ENCODE assay signal across 9 cellular contexts in the genomic region with DNA sequence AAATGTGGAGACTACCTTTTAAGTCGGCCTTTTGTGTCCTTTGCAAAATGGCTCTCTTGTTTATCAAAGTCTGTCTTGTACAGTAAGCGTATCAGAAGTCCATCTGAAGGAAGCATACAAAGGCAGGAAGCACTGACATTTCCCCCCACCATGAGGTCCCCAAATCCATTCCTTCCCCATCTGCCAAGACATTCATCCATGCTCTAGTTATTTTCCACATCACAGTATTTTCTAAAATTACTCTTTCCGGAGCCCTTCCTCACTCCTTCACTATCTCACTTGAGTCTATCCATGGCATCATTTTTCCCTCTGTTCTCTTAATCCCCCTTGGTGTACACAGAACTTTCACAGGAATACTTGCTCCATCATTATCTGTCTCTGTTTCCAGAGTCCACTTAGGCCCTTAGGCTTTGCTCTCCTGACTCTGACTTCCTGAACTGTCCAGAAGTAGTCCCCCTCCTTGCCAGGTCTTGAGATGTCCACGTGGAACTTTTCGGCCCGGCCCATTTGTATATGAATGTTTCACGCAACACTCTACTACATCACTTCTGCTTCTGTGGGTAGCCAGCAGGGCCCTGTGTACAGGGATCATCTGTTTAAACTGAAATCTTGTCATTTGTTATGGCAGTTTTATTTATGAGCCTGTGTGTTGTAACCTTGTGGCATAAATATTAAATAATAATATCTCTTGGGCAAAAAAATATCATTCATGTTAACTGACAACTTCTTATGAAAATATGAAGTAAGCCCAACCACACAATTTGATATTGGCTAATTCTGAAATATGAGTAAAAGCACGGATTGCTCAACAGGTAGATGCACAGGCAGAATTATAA. TPM values are rescaled to one million over a fixed set of nuclear protein-coding genes. Genes with fewer than 3 reads are reported as not detected.
DNase-seq lines count a peak whose midpoint lies in the region; ATAC-seq and TF ChIP-seq lines count a peak whose summit lies in the region.
"Had no signal": no experiment of that assay in that cellular context is flagged by ENCODE, and none has a peak within 500 bp of the region (broad histone marks: within the 10 kb centered on the region; RNA-seq: fewer than 3 reads in every experiment).

No MANE protein-coding gene starts in this region.

- H3K27me3 ChIP-seq in thoracic aorta (replicated peaks; ENCODE audit: insufficient read depth): no peaks in the 10 kb centered on the region
- H3K27me3 ChIP-seq in neuronal stem cell (ENCODE audit: control insufficient read depth in 3 of 3, insufficient read depth in 3 of 3, low read depth in 1 of 3, low read length in 3 of 3): peaks cover 0 to 52% (median 11%) of the 10 kb centered on the region in 3 experiments

- H3K9ac ChIP-seq in neuronal stem cell (ENCODE audit: low read depth, low read length, poor library complexity): no peak overlapping the region
- H3K9ac ChIP-seq: KMS-11 had no signal

- H3K4me2 ChIP-seq in neuronal stem cell (ENCODE audit: insufficient read depth, low read length, poor library complexity, severe bottlenecking): no peak overlapping the region

- H3K4me3 ChIP-seq in thoracic aorta (peak overlapping the region; percentile 77), neuronal stem cell (ENCODE audit: low read length in 2 of 2) (no peak overlapping the region)

- ATAC-seq in activated T-cell treated with anti-CD3 and anti-CD28 coated beads, Interleukin-2, amount 50 U/mL, for 72 hours (replicated peaks in 1 of 2): no peak
- ATAC-seq in thoracic aorta (ENCODE audit: insufficient number of reproducible peaks, low FRiP score, low read depth) (no peak), HG03025 (IDR thresholded peaks at IDR 0.05; ENCODE audit: low FRiP score, unreplicated experiment) (no peak)

- H3K27ac Mint-ChIP-seq in activated T-cell treated with anti-CD3 and anti-CD28 coated beads, Interleukin-2, amount 50 U/mL, for 72 hours: peak overlapping the region; percentile 98

- H3K4me1 ChIP-seq in thoracic aorta (ENCODE audit: control insufficient read depth in 1 of 2, low read depth in 2 of 2) (peaks cover 7 to 14% of the 10 kb centered on the region in 2 donors), neuronal stem cell (ENCODE audit: control insufficient read depth in 2 of 2, insufficient read depth in 1 of 2, low read depth in 1 of 2, low read length in 2 of 2) (peaks cover 9 to 16% of the 10 kb centered on the region in 2 donors)

- H3K36me3 Mint-ChIP-seq in activated T-cell treated with anti-CD3 and anti-CD28 coated beads, Interleukin-2, amount 50 U/mL, for 72 hours (ENCODE audit: insufficient read depth in 2 of 2): peaks cover 4 to 8% of the 10 kb centered on the region in 2 donors

- no peak overlapping the region for H4K8ac ChIP-seq in neuronal stem cell (ENCODE audit: low read depth, low read length)

- no peaks in the 10 kb centered on the region for H3K27me3 Mint-ChIP-seq in activated T-cell treated with anti-CD3 and anti-CD28 coated beads, Interleukin-2, amount 50 U/mL, for 72 hours (ENCODE audit: low read depth)

- H4K91ac ChIP-seq in neuronal stem cell (ENCODE audit: low read depth, low read length, poor library complexity): no peak overlapping the region

- H2BK15ac ChIP-seq in neuronal stem cell (ENCODE audit: low read length): no peak overlapping the region

- H3K4me1 Mint-ChIP-seq in activated T-cell treated with anti-CD3 and anti-CD28 coated beads, Interleukin-2, amount 50 U/mL, for 72 hours (ENCODE audit: low read depth): peaks cover 57% of the 10 kb centered on the region

- H2BK120ac ChIP-seq in neuronal stem cell (ENCODE audit: low read depth, low read length): no peak overlapping the region

- H3K9me3 Mint-ChIP-seq in activated T-cell treated with anti-CD3 and anti-CD28 coated beads, Interleukin-2, amount 50 U/mL, for 72 hours: no peaks in the 10 kb centered on the region

- no peak overlapping the region for H2BK12ac ChIP-seq in neuronal stem cell (ENCODE audit: low read length)

- TF ChIP-seq CTCF in thoracic aorta (IDR thresholded peaks at IDR 0.05): no peak

- H2AK5ac ChIP-seq in neuronal stem cell (ENCODE audit: low read depth, low read length): no peak overlapping the region

- H3K4ac ChIP-seq in neuronal stem cell (ENCODE audit: low read length): no peak overlapping the region

- no peak overlapping the region for H2BK5ac ChIP-seq in neuronal stem cell (ENCODE audit: low read length)

- H3K4me3 Mint-ChIP-seq in activated T-cell treated with anti-CD3 and anti-CD28 coated beads, Interleukin-2, amount 50 U/mL, for 72 hours: peak overlapping the region; percentile 96

- H3K36me3 ChIP-seq in thoracic aorta: no peaks in the 10 kb centered on the region
- no peaks in the 10 kb centered on the region for H3K36me3 ChIP-seq in neuronal stem cell (replicated peaks in 1 of 2; ENCODE audit: control insufficient read depth in 2 of 2, insufficient read depth in 2 of 2, low read length in 2 of 2)

- DNase-seq in activated T-cell treated with anti-CD3 and anti-CD28 coated beads, Interleukin-2, amount 50 U/mL, for 72 hours: no peak
- DNase-seq in activated T-cell treated with anti-CD3 and anti-CD28 coated beads for 4 hours (no peak), erythroblast (lab: John Stamatoyannopoulos, UW) (peak; percentile 52 to 68), thoracic aorta (ENCODE audit: low spot score) (no peak), SHP77 treated with DMSO at 0.1 percent for 48 hours (lab: John Stamatoyannopoulos, UW) (no peak), neuronal stem cell (ENCODE audit: low spot score) (no peak)

- peaks cover 2% of the 10 kb centered on the region for H3K79me1 ChIP-seq in neuronal stem cell (ENCODE audit: low read depth, low read length)

- WGBS in neuronal stem cell (ENCODE audit: extremely low coverage in 2 of 2, insufficient read length in 2 of 2, insufficient replicate concordance in 1 of 2), 2 donors: no CpG with 5 or more reads among the region's 8 CpGs

- H3K14ac ChIP-seq in neuronal stem cell (ENCODE audit: low read length): no peak overlapping the region

- no peak overlapping the region for H2AFZ ChIP-seq in neuronal stem cell (ENCODE audit: low read length)

- H3K27ac ChIP-seq in thoracic aorta (no peak overlapping the region), neuronal stem cell (replicated peaks; ENCODE audit: low read length) (no peak overlapping the region)
- H3K27ac ChIP-seq: KMS-11 had no signal

- no peak overlapping the region for H3K18ac ChIP-seq in neuronal stem cell (ENCODE audit: low read length)

- no peak overlapping the region for H3K23ac ChIP-seq in neuronal stem cell (ENCODE audit: low read depth, low read length, poor library complexity)

- H3K9me3 ChIP-seq in thoracic aorta (no peaks in the 10 kb centered on the region), neuronal stem cell (replicated peaks in 1 of 2; ENCODE audit: control insufficient read depth in 2 of 2, insufficient read depth in 1 of 2, low read depth in 1 of 2, low read length in 2 of 2) (no peaks in the 10 kb centered on the region)

- TF ChIP-seq POLR2A in Raji (IDR thresholded peaks at IDR 0.05; ENCODE audit: insufficient read depth, low read depth, low read length) (peak; percentile 87), erythroblast (IDR thresholded peaks at IDR 0.05; ENCODE audit: low read length) (no peak)

RNA-seq across cellular contexts. Expression of a gene that starts 2.0 kb away (rescaled TPM):
- total RNA-seq in activated T-cell treated with anti-CD3 and anti-CD28 coated beads, Interleukin-2, amount 50 U/mL, for 72 hours: 10 to 100 TPM; 27.7 to 61.2 TPM
- 10 to 100 TPM in 1 of 2 donors, 1 to 10 TPM in 1; 9.9 to 34.8 TPM for total RNA-seq in thoracic aorta
- polyA plus RNA-seq in neuronal stem cell (2013, experiment 1 of 2): 37.6 TPM
- 34.7 TPM for polyA plus RNA-seq in neuronal stem cell (2013, experiment 2 of 2)

RNA-seq across cellular contexts. Expression of a gene that starts 53.2 kb away (rescaled TPM):
- total RNA-seq in activated T-cell treated with anti-CD3 and anti-CD28 coated beads, Interleukin-2, amount 50 U/mL, for 72 hours: 10 to 100 TPM; 24.1 to 33.9 TPM
- total RNA-seq in thoracic aorta: 10 to 100 TPM; 20.1 to 21.3 TPM
- 56.0 TPM for polyA plus RNA-seq in neuronal stem cell (2013, experiment 1 of 2)
- 57.7 TPM for polyA plus RNA-seq in neuronal stem cell (2013, experiment 2 of 2)

Comparison
In these comparisons a context has a peak if more than half of its experiments do, and no peak if none do; other contexts are left out.
1. DNase-seq: peak in erythroblast (2 of 2); none in activated T-cell treated with anti-CD3 and anti-CD28 coated beads, Interleukin-2, amount 50 U/mL, for 72 hours (0 of 2), activated T-cell treated with anti-CD3 and anti-CD28 coated beads for 4 hours (single experiment), thoracic aorta (single experiment), SHP77 treated with DMSO at 0.1 percent for 48 hours (single experiment) and neuronal stem cell (single experiment).